15 cellular contexts compared by ENCODE assay signal in the genomic region with DNA sequence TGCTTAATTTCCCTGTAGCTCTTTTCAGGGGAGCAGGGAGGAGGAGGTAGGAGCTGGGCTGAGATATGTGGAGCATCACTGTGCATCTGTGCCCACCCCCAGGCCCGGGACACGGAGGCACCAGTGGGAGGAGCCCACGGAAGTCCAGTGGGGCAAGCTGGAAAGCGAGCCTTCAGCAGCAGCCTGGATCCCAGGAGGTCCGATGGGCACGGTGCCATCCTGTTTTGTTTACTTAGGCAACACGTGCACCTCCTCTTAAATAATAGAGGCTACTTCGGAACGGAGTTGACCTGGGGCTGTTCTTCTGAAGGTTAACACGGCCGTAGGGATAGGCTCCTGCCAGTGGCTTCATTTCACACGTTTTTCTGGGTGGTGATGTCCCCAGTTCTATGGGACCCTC. TPM values are rescaled to one million over a fixed set of nuclear protein-coding genes. Genes with fewer than 3 reads are reported as not detected.
"Had no signal": no experiment of that assay in that cellular context is flagged by ENCODE, and none has a peak within 500 bp of the region (broad histone marks: within the 10 kb centered on the region; RNA-seq: fewer than 3 reads in every experiment).

No MANE protein-coding gene starts in this region.

- DNase-seq: activated naive CD4-positive, alpha-beta T cell treated with anti-CD3 and anti-CD28 coated beads, Interleukin-2, amount 10 ng/mL, durations not matched to agents 7 days and 5 days; adrenal gland; colonic mucosa; heart left ventricle; islet precursor cell; left lung; mucosa of descending colon; natural killer cell; nucleus accumbens; sigmoid colon; stimulated activated CD4-positive, alpha-beta T cell treated with anti-CD3 and anti-CD28 coated beads, Interleukin-12 subunit alpha, Interleukin-12 subunit beta, amount 100 ng/mL, for 4 hours; stimulated activated CD4-positive, alpha-beta T cell treated with anti-CD3 and anti-CD28 coated beads, Interleukin-2, amount 100 ng/mL, for 48 hours; stimulated activated naive CD4-positive, alpha-beta T cell treated with Interleukin-2 at 50 U/mL for 16 hours had no signal

- ATAC-seq: heart left ventricle, left lung, mucosa of descending colon, natural killer cell had no signal

RNA-seq across cellular contexts. Expression of a gene that starts 51.6 kb away (rescaled TPM):
- total RNA-seq: activated T-helper 2 cell treated with anti-CD3 and anti-CD28 coated beads, Interferon-gamma antibody, Interleukin-2, Interleukin-4, amounts not matched to agents 10 μg/mL and 5 μg/mL and 100 μg/mL, durations not matched to agents 14 hours and 24 hours and 36 hours; cardiac septum had no signal
